In the genomic region with DNA sequence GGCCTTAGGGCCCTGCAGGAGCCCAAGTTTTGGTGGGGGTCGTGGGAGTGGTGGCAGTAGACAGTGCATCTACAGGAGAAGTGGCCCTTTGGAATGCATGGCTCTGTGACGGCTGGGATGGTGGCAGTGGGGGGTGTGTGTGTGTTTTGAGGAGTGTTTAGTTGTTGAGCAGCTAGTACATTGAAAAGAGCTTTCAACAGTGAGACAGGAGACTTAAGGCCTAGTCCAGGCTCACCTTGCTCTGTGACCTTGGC, we compare ENCODE assay signal across 8 cellular contexts. TPM values are rescaled to one million over a fixed set of nuclear protein-coding genes. Genes with fewer than 3 reads are reported as not detected.
A peak's percentile ranks its signal among the peaks of the same experiment; 100 is the strongest.
DNase-seq lines count a peak whose midpoint lies in the region; ATAC-seq and TF ChIP-seq lines count a peak whose summit lies in the region.

No MANE protein-coding gene starts in this region.

- intact Hi-C loops in CD4-positive, alpha-beta T cell (cut with DNase I, micrococcal nuclease): loop anchor here in 1 of 2 experiments (1.0 kb wide), 1 partner anchor 14 kb away; no protein-coding TSS in a partner anchor

- peak overlapping the region; percentile 88 for H3K27ac ChIP-seq in CD4-positive, alpha-beta T cell (ENCODE audit: low read depth, low read length)
- H3K27ac ChIP-seq in effector memory CD4-positive, alpha-beta T cell (ENCODE audit: insufficient read depth, low read length, poor library complexity, severe bottlenecking): peak overlapping the region; percentile 89

- peaks cover 22% of the 10 kb centered on the region for H3K4me1 ChIP-seq in effector memory CD4-positive, alpha-beta T cell (ENCODE audit: control insufficient read depth, insufficient read depth, low read length, poor library complexity, severe bottlenecking)

- H3K27ac Mint-ChIP-seq in CD4-positive, alpha-beta T cell: peak overlapping the region; percentile 82
- no peak overlapping the region for H3K27ac Mint-ChIP-seq in neural crest cell (ENCODE audit: unreplicated experiment)

- peak overlapping the region; percentile 94 for H3K4me3 Mint-ChIP-seq in CD4-positive, alpha-beta T cell
- peak overlapping the region; percentile 96 for H3K4me3 Mint-ChIP-seq in neural crest cell

- H3K27me3 ChIP-seq in CD4-positive, alpha-beta T cell (ENCODE audit: control insufficient read depth, insufficient read depth, low read length): no peaks in the 10 kb centered on the region
- no peaks in the 10 kb centered on the region for H3K27me3 ChIP-seq in effector memory CD4-positive, alpha-beta T cell (replicated peaks; ENCODE audit: control insufficient read depth, insufficient read depth, low read length, poor library complexity, severe bottlenecking)

- DNase-seq in CD4-positive, alpha-beta T cell: peak in 1 of 10 experiments; percentile 8
- peak; percentile 67 for DNase-seq in NAMALWA (ENCODE audit: low spot score)
- DNase-seq in effector memory CD4-positive, alpha-beta T cell: no peak
- DNase-seq in neural crest cell (ENCODE audit: low read depth, low spot score): no peak
- no peak for DNase-seq in NOMO-1 treated with dmso at 0.1 percent for 144 hours (lab: John Stamatoyannopoulos, UW; ENCODE audit: unreplicated experiment)
- DNase-seq in DMS 273 (lab: John Stamatoyannopoulos, UW; ENCODE audit: unreplicated experiment): no peak
- no peak for DNase-seq in stimulated activated CD4-positive, alpha-beta T cell treated with anti-CD3 and anti-CD28 coated beads, Interleukin-2, amount 100 ng/mL, for 24 hours
- DNase-seq in NOMO-1 (lab: John Stamatoyannopoulos, UW; ENCODE audit: unreplicated experiment in 2 of 2): no peak

- peaks cover 37% of the 10 kb centered on the region for H3K4me1 Mint-ChIP-seq in CD4-positive, alpha-beta T cell (ENCODE audit: low read depth)
- H3K4me1 Mint-ChIP-seq in neural crest cell: peaks cover 66% of the 10 kb centered on the region

- H3K27me3 Mint-ChIP-seq in CD4-positive, alpha-beta T cell: no peaks in the 10 kb centered on the region
- H3K27me3 Mint-ChIP-seq in neural crest cell (ENCODE audit: low read depth): no peaks in the 10 kb centered on the region

- H3K4me3 ChIP-seq in effector memory CD4-positive, alpha-beta T cell (ENCODE audit: insufficient read depth, low read depth, low read length, poor library complexity, severe bottlenecking): peak overlapping the region; percentile 84

- peaks cover 41% of the 10 kb centered on the region for H3K36me3 Mint-ChIP-seq in CD4-positive, alpha-beta T cell (ENCODE audit: low read depth)
- peaks cover 3% of the 10 kb centered on the region for H3K36me3 Mint-ChIP-seq in neural crest cell (ENCODE audit: low read depth)

- no peaks in the 10 kb centered on the region for H3K9me3 Mint-ChIP-seq in CD4-positive, alpha-beta T cell
- no peaks in the 10 kb centered on the region for H3K9me3 Mint-ChIP-seq in neural crest cell

- CTCF ChIA-PET in CD4-positive, alpha-beta T cell (lab: Charles Lee): interaction anchor here (1.2 to 4.4 kb wide), 7 partner anchors 14 to 351 kb away, joined by 3 to 30 read pairs (median 4); partner anchors contain the start of genes ACTR3C, LRRC61 and REPIN1

- POLR2A ChIA-PET in CD4-positive, alpha-beta T cell (lab: Charles Lee): interaction anchor here (0.6 to 6.0 kb wide), 18 partner anchors 8 to 946 kb away, joined by 3 to 76 read pairs (median 3); partner anchors contain the start of genes GIMAP7, GIMAP8 and REPIN1

- H3K9me3 ChIP-seq in CD4-positive, alpha-beta T cell (ENCODE audit: control insufficient read depth, low read length): no peaks in the 10 kb centered on the region
- H3K9me3 ChIP-seq in effector memory CD4-positive, alpha-beta T cell (ENCODE audit: control insufficient read depth, low read length): no peaks in the 10 kb centered on the region

- H3K36me3 ChIP-seq in effector memory CD4-positive, alpha-beta T cell (ENCODE audit: control insufficient read depth, insufficient read depth, low read length): peaks cover 18% of the 10 kb centered on the region

- no peak for TF ChIP-seq CTCF in CD4-positive, alpha-beta T cell (IDR thresholded peaks at IDR 0.05)
- TF ChIP-seq CTCF in neural crest cell (conservative IDR thresholded peaks at IDR 0.05): no peak

- ATAC-seq in CD4-positive, alpha-beta T cell (ENCODE audit: poor library complexity): no peak

RNA-seq across cellular contexts. Expression of gene ZNF775, which starts 27.1 kb away (rescaled TPM):
- total RNA-seq in CD4-positive, alpha-beta T cell: under 1 TPM; 0.38 to 0.45 TPM
- 13.3 and 16.5 TPM in 2 replicates for total RNA-seq in neural crest cell

RNA-seq across cellular contexts. Expression of gene REPIN1, which starts 37.6 kb away (rescaled TPM):
- 10 to 100 TPM; 58.2 to 59.8 TPM for total RNA-seq in CD4-positive, alpha-beta T cell
- total RNA-seq in neural crest cell: 212 and 224 TPM in 2 replicates

RNA-seq across cellular contexts. Expression of gene GIMAP8, which starts 44.2 kb away (rescaled TPM):
- 1 to 10 TPM; 2.9 to 3.8 TPM for total RNA-seq in CD4-positive, alpha-beta T cell
- not detected in 2 replicates for total RNA-seq in neural crest cell
